In the genomic region with DNA sequence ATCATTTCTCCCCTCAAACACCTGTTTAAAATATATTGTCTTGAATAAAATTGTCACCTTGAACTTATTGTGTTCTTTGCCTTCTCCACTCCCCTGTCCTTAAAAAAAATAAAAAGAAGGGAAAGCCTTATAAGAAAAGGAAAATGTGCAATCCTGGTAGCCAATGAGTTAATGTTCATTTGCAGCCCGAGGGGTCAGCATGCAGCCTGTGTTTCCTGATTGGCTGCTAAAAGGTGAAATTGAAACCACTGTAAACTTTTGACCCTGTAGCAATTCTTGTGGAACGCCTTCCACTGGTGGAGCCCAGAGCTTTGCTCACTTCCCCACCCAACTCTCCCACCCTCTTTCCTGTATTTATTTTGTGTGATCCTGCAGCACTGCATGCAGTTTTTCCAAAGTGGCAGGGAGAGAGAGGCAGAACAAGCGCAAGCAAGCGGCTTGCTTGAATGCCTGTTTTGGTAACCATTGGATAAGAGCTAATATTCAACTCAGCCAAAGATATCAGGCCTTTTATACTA, we compare ENCODE assay signal across 8 cellular contexts.
DNase-seq lines count a peak whose midpoint lies in the region; ATAC-seq and TF ChIP-seq lines count a peak whose summit lies in the region.

No MANE protein-coding gene starts in this region.

- TF ChIP-seq RAD21 in liver (IDR thresholded peaks at IDR 0.05), result peak; percentile 45 to 65

- peak overlapping the region in 1 of 2 donors; percentile 39 for H3K9ac ChIP-seq in liver (ENCODE audit: low read depth in 1 of 2, low read length in 2 of 2)

- H3K4me3 ChIP-seq in RWPE2 (ENCODE audit: severe bottlenecking) (no peak overlapping the region), liver (ENCODE audit: low read depth in 1 of 3, low read length in 3 of 3) (no peak overlapping the region), suprapubic skin (no peak overlapping the region)

- TF ChIP-seq EP300 in suprapubic skin (IDR thresholded peaks at IDR 0.05), result no peak

- H3K9me3 ChIP-seq in RWPE2 (ENCODE audit: severe bottlenecking), result peaks cover 3% of the 10 kb centered on the region
- no peaks in the 10 kb centered on the region for H3K9me3 ChIP-seq in liver (ENCODE audit: control insufficient read depth in 4 of 4, low read length in 3 of 4)
- H3K9me3 ChIP-seq in suprapubic skin, result peaks cover under 1% of the 10 kb centered on the region

- peak; percentile 91 for ATAC-seq in RWPE2 (ENCODE audit: low read depth)

- peaks cover 0 to 2% (median 0%) of the 10 kb centered on the region in 3 donors for H3K27me3 Mint-ChIP-seq in CD14-positive monocyte (ENCODE audit: low read depth in 3 of 3)

- WGBS in liver, result 4% methylated on average over 4 of the region's 4 CpGs
- WGBS in suprapubic skin, result 8% methylated on average over 4 of the region's 4 CpGs

- peak overlapping the region; percentile 17 to 54 for H3K4me3 Mint-ChIP-seq in CD14-positive monocyte

- DNase-seq in CD14-positive monocyte (ENCODE audit: low spot score) (peak; percentile 46), GM19238 (ENCODE audit: insufficient read length, low spot score) (peak; percentile 42), LHCN-M2 (ENCODE audit: low read depth) (peak; percentile 83), RWPE2 (ENCODE audit: low spot score) (no peak), dedifferentiated amniotic fluid mesenchymal stem cell (ENCODE audit: extremely low spot score) (peak; percentile 70), suprapubic skin (ENCODE audit: low spot score in 2 of 2) (no peak), NCI-H345 treated with DMSO at 0.1 percent for 48 hours (lab: John Stamatoyannopoulos, UW; ENCODE audit: unreplicated experiment) (no peak)

- peaks cover 48% of the 10 kb centered on the region for H3K4me1 ChIP-seq in RWPE2 (ENCODE audit: insufficient read depth, poor library complexity, severe bottlenecking)
- H3K4me1 ChIP-seq in liver (ENCODE audit: control insufficient read depth in 4 of 4, insufficient read depth in 4 of 4, low read length in 3 of 4), result peaks cover 5 to 35% (median 29%) of the 10 kb centered on the region in 4 donors
- H3K4me1 ChIP-seq in suprapubic skin, result peaks cover 48% of the 10 kb centered on the region

- TF ChIP-seq POLR2A in suprapubic skin (IDR thresholded peaks at IDR 0.05), result no peak

- H3K27me3 ChIP-seq in RWPE2 (ENCODE audit: insufficient read depth, poor library complexity, severe bottlenecking), result no peaks in the 10 kb centered on the region
- H3K27me3 ChIP-seq in liver (ENCODE audit: control insufficient read depth in 4 of 4, insufficient read depth in 4 of 4, low read length in 3 of 4), result no peaks in the 10 kb centered on the region
- no peaks in the 10 kb centered on the region for H3K27me3 ChIP-seq in suprapubic skin

- peaks cover 42% of the 10 kb centered on the region for H3K4me1 Mint-ChIP-seq in CD14-positive monocyte

- H3K27ac ChIP-seq in RWPE2 (ENCODE audit: poor library complexity, severe bottlenecking), result peak overlapping the region; percentile 20
- H3K27ac ChIP-seq in liver (ENCODE audit: low read depth in 1 of 2, low read length in 2 of 2), result peak overlapping the region; percentile 42 to 46
- H3K27ac ChIP-seq in suprapubic skin, result peak overlapping the region; percentile 51

- no peaks in the 10 kb centered on the region for H3K9me3 Mint-ChIP-seq in CD14-positive monocyte

- peak overlapping the region; percentile 66 to 88 (median 75) for H3K27ac Mint-ChIP-seq in CD14-positive monocyte

- peaks cover 3% of the 10 kb centered on the region; the same call in 1 of the 2 replicates for H3K36me3 ChIP-seq in RWPE2 (ENCODE audit: low read depth)
- H3K36me3 ChIP-seq in liver (ENCODE audit: control insufficient read depth in 4 of 4, insufficient read depth in 3 of 4, low read depth in 1 of 4, low read length in 3 of 4), result no peaks in the 10 kb centered on the region
- H3K36me3 ChIP-seq in suprapubic skin, result peaks cover 3% of the 10 kb centered on the region

- intact Hi-C loops in CD14-positive monocyte (cut with micrococcal nuclease), result no loop called here

- peaks cover 3 to 8% of the 10 kb centered on the region in 2 donors for H3K36me3 Mint-ChIP-seq in CD14-positive monocyte

- no peak for TF ChIP-seq CTCF in CD14-positive monocyte (IDR thresholded peaks at IDR 0.05)
- peak; percentile 11 for TF ChIP-seq CTCF in RWPE2 (IDR thresholded peaks at IDR 0.05; ENCODE audit: poor library complexity, severe bottlenecking)
- no peak for TF ChIP-seq CTCF in liver (IDR thresholded peaks at IDR 0.05; ENCODE audit: low read depth, low read length, missing input control)
- TF ChIP-seq CTCF in suprapubic skin (IDR thresholded peaks at IDR 0.05), result no peak

TF ChIP-seq in liver, 16 proteins besides CTCF, POLR2A, EP300 and RAD21:
- TF ChIP-seq HNF4G (IDR thresholded peaks at IDR 0.05) (peak; percentile 35), FOXA2 (IDR thresholded peaks at IDR 0.05) (peak; percentile 51), EGR1 (IDR thresholded peaks at IDR 0.05; ENCODE audit: low read depth in 2 of 2) (peak in 1 of 2 donors; percentile 75), GABPA (IDR thresholded peaks at IDR 0.05 in 1 of 2, conservative IDR thresholded peaks at IDR 0.05 in 1 of 2) (peak in 1 of 2 donors; percentile 53), TAF1 (conservative IDR thresholded peaks at IDR 0.05) (peak; percentile 78), SP1 (IDR thresholded peaks at IDR 0.05) (peak; percentile 86), HNF4A (conservative IDR thresholded peaks at IDR 0.05) (peak; percentile 46 to 76), RXRA (IDR thresholded peaks at IDR 0.05) (peak; percentile 98), JUND (IDR thresholded peaks at IDR 0.05) (peak; percentile 44 to 77), YY1 (IDR thresholded peaks at IDR 0.05) (peak; percentile 60), NR2F2 (IDR thresholded peaks at IDR 0.05) (peak; percentile 92), FOXA1 (IDR thresholded peaks at IDR 0.05) (no peak)
- TF ChIP-seq, protein P1, sequence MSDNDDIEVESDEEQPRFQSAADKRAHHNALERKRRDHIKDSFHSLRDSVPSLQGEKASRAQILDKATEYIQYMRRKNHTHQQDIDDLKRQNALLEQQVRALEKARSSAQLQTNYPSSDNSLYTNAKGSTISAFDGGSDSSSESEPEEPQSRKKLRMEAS (IDR thresholded peaks at IDR 0.05), result peak; percentile 94
- TF ChIP-seq, protein P2, sequence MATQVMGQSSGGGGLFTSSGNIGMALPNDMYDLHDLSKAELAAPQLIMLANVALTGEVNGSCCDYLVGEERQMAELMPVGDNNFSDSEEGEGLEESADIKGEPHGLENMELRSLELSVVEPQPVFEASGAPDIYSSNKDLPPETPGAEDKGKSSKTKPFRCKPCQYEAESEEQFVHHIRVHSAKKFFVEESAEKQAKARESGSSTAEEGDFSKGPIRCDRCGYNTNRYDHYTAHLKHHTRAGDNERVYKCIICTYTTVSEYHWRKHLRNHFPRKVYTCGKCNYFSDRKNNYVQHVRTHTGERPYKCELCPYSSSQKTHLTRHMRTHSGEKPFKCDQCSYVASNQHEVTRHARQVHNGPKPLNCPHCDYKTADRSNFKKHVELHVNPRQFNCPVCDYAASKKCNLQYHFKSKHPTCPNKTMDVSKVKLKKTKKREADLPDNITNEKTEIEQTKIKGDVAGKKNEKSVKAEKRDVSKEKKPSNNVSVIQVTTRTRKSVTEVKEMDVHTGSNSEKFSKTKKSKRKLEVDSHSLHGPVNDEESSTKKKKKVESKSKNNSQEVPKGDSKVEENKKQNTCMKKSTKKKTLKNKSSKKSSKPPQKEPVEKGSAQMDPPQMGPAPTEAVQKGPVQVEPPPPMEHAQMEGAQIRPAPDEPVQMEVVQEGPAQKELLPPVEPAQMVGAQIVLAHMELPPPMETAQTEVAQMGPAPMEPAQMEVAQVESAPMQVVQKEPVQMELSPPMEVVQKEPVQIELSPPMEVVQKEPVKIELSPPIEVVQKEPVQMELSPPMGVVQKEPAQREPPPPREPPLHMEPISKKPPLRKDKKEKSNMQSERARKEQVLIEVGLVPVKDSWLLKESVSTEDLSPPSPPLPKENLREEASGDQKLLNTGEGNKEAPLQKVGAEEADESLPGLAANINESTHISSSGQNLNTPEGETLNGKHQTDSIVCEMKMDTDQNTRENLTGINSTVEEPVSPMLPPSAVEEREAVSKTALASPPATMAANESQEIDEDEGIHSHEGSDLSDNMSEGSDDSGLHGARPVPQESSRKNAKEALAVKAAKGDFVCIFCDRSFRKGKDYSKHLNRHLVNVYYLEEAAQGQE (IDR thresholded peaks at IDR 0.05), result peak; percentile 92
- TF ChIP-seq, protein P3, sequence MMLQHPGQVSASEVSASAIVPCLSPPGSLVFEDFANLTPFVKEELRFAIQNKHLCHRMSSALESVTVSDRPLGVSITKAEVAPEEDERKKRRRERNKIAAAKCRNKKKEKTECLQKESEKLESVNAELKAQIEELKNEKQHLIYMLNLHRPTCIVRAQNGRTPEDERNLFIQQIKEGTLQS (IDR thresholded peaks at IDR 0.05), result peak; percentile 78
- TF ChIP-seq, protein P4, sequence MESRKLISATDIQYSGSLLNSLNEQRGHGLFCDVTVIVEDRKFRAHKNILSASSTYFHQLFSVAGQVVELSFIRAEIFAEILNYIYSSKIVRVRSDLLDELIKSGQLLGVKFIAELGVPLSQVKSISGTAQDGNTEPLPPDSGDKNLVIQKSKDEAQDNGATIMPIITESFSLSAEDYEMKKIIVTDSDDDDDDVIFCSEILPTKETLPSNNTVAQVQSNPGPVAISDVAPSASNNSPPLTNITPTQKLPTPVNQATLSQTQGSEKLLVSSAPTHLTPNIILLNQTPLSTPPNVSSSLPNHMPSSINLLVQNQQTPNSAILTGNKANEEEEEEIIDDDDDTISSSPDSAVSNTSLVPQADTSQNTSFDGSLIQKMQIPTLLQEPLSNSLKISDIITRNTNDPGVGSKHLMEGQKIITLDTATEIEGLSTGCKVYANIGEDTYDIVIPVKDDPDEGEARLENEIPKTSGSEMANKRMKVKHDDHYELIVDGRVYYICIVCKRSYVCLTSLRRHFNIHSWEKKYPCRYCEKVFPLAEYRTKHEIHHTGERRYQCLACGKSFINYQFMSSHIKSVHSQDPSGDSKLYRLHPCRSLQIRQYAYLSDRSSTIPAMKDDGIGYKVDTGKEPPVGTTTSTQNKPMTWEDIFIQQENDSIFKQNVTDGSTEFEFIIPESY (IDR thresholded peaks at IDR 0.05), result peak; percentile 62
TF ChIP-seq in liver: peak in this region for 15.

Comparison
In these comparisons a context has a peak if more than half of its experiments do, and no peak if none do; other contexts are left out.
1. DNase-seq: peak in CD14-positive monocyte (single experiment), GM19238 (single experiment), LHCN-M2 (single experiment) and dedifferentiated amniotic fluid mesenchymal stem cell (single experiment); none in RWPE2 (single experiment), suprapubic skin (0 of 2) and NCI-H345 treated with DMSO at 0.1 percent for 48 hours (single experiment).
2. Peak in every context shown above with its lines, with median percentiles within 50 percentile points of each other: H3K27ac ChIP-seq.